In the genomic region with DNA sequence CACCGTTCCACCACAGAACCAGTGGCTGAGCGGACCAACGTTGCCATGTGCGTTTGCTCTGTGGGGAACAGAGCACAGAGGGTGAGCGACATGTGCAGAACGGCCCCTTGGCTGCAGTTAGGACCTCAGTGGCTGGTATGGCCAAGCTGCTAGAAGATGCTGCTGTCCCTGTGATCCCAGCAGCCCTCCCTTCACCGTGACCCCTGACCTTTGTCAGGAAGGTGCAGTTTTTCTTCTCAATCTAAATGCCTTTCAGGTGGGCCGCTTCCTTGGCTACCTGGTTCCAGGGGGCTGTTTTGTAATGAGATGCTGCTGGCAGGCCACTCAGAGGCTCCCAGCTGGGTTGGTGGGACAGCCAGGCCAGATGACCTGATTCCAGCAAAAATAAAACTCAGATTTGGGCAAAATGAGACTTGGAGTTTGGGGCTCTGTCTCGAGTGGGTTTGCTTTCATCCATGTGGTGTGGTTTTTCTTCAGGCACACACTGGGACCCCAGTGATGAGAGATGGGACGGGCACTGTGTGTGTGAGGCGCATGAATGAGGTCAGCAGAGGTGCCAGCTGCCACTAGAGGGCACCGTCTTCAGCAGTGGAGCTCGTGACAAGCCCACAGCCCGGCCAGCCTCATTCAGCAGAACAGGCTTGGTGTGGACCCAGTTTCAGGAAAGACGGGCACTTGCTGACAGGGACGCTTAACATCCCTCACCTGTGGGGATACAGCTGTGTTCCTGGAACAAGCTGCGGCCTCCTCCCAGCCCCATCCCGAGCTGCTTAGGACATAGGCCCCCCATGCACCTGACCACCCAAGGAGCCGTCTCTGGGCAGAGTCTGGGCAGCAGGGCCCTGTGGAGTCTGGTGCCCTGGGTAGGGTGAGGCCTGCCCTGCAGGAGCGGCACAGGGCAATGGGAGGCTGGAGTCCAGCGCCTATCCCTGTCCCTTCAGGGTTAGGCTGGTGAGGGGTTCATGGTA, we compare ENCODE assay signal across 8 cellular contexts. TPM values are rescaled to one million over a fixed set of nuclear protein-coding genes. Genes with fewer than 3 reads are reported as not detected.
DNase-seq lines count a peak whose midpoint lies in the region; ATAC-seq and TF ChIP-seq lines count a peak whose summit lies in the region.

No MANE protein-coding gene starts in this region.

- H3K9me3 ChIP-seq in esophagus squamous epithelium (no peaks in the 10 kb centered on the region), tibial artery (peaks cover 0 to 10% (median 4%) of the 10 kb centered on the region in 3 donors)

- H3K27ac Mint-ChIP-seq in neural crest cell (ENCODE audit: unreplicated experiment) = peak overlapping the region; percentile 57

- peaks cover 10% of the 10 kb centered on the region for H3K4me1 Mint-ChIP-seq in neural crest cell

- DNase-seq in Right ventricle myocardium superior (peak; percentile 79), cardiac septum (ENCODE audit: low spot score) (no peak), NCI-H69 (lab: John Stamatoyannopoulos, UW) (peak; percentile 66), activated T-cell treated with anti-CD3 and anti-CD28 coated beads for 1 hour (ENCODE audit: low read depth) (peak; percentile 47), esophagus squamous epithelium (lab: John Stamatoyannopoulos, UW) (no peak), neural crest cell (ENCODE audit: low read depth, low spot score) (peak; percentile 66), tibial artery (peak; percentile 55 to 69)

- peaks cover 9 to 40% (median 15%) of the 10 kb centered on the region in 3 donors for H3K36me3 ChIP-seq in esophagus squamous epithelium
- peaks cover 13 to 40% (median 32%) of the 10 kb centered on the region in 3 donors for H3K36me3 ChIP-seq in tibial artery

- H3K27me3 Mint-ChIP-seq in neural crest cell (ENCODE audit: low read depth) = no peaks in the 10 kb centered on the region

- H3K27ac ChIP-seq in esophagus squamous epithelium (no peak overlapping the region), tibial artery (no peak overlapping the region)

- H3K4me1 ChIP-seq in esophagus squamous epithelium (peaks cover 14 to 33% (median 15%) of the 10 kb centered on the region in 3 donors), tibial artery (peaks cover 3 to 27% (median 15%) of the 10 kb centered on the region in 4 donors)

- peaks cover 10% of the 10 kb centered on the region for H3K36me3 Mint-ChIP-seq in neural crest cell (ENCODE audit: low read depth)

- ATAC-seq in Right ventricle myocardium superior (ENCODE audit: poor library complexity) (no peak), HG03095 (IDR thresholded peaks at IDR 0.05; ENCODE audit: unreplicated experiment) (no peak)

- intact Hi-C loops in Right ventricle myocardium superior (cut with DNase I) (no loop called here), cardiac septum (cut with DNase I) (no loop called here), esophagus squamous epithelium (cut with DNase I) (no loop called here), tibial artery (cut with DNase I; ENCODE audit: low total_unique reads) (no loop called here)

- peaks cover 6% of the 10 kb centered on the region for H3K9me3 Mint-ChIP-seq in neural crest cell

- H3K27me3 ChIP-seq in esophagus squamous epithelium (no peaks in the 10 kb centered on the region), tibial artery (no peaks in the 10 kb centered on the region)

- no peak for TF ChIP-seq POLR2A in esophagus squamous epithelium (IDR thresholded peaks at IDR 0.05)

- no peak overlapping the region for H3K4me3 ChIP-seq in esophagus squamous epithelium
- H3K4me3 ChIP-seq in tibial artery = no peak overlapping the region

- TF ChIP-seq CTCF in esophagus squamous epithelium (IDR thresholded peaks at IDR 0.05) (peak in 5 of 6 experiments; percentile 28 to 68 (median 52)), neural crest cell (conservative IDR thresholded peaks at IDR 0.05) (peak; percentile 74), tibial artery (IDR thresholded peaks at IDR 0.05) (peak; percentile 55 to 66)

- WGBS in esophagus squamous epithelium, 2 donors = 43 to 60% methylated on average over 7 to 11 of the region's 21 CpGs

- peak overlapping the region; percentile 83 for H3K4me3 Mint-ChIP-seq in neural crest cell

RNA-seq across cellular contexts. Expression of gene MRPS2, which starts 4.1 kb away (rescaled TPM):
- total RNA-seq in Right ventricle myocardium superior (41.7 TPM), cardiac septum (37.2 TPM), esophagus squamous epithelium (10 to 100 TPM; 18.2 to 39.5 (median 31.8) TPM), neural crest cell (59.8 and 60.6 TPM in 2 replicates)

RNA-seq across cellular contexts. Expression of gene LCN1, which starts 16.7 kb away (rescaled TPM):
- total RNA-seq in Right ventricle myocardium superior (not detected), cardiac septum (not detected), esophagus squamous epithelium (not detected), neural crest cell (not detected in 2 replicates)

RNA-seq across cellular contexts. Expression of gene PPP1R26, which starts 25.0 kb away (rescaled TPM):
- total RNA-seq in Right ventricle myocardium superior (23.3 TPM), cardiac septum (26.3 TPM), esophagus squamous epithelium (10 to 100 TPM in 1 of 4 donors, 1 to 10 TPM in 3; 5.4 to 10.9 (median 8.3) TPM), neural crest cell (27.5 and 32.4 TPM in 2 replicates)

RNA-seq across cellular contexts. Expression of gene OBP2A, which starts 41.4 kb away (rescaled TPM):
- total RNA-seq in Right ventricle myocardium superior (not detected), cardiac septum (not detected), esophagus squamous epithelium (not detected), neural crest cell (not detected in 2 replicates)

RNA-seq across cellular contexts. Expression of gene PAEP, which starts 57.0 kb away (rescaled TPM):
- total RNA-seq in Right ventricle myocardium superior = not detected
- not detected for total RNA-seq in cardiac septum
- not detected for total RNA-seq in esophagus squamous epithelium
- total RNA-seq in neural crest cell = not detected in 2 replicates

Comparison
In these comparisons a context has a peak if more than half of its experiments do, and no peak if none do; other contexts are left out.
1. DNase-seq: peak in Right ventricle myocardium superior (single experiment), NCI-H69 (single experiment), activated T-cell treated with anti-CD3 and anti-CD28 coated beads for 1 hour (single experiment), neural crest cell (single experiment) and tibial artery (2 of 2); none in cardiac septum (single experiment) and esophagus squamous epithelium (single experiment).
2. Peak in every context shown above with its lines, with median percentiles within 50 percentile points of each other: CTCF ChIP-seq.